Comparison of ENCODE assay signal across 11 cellular contexts in genomic region chr19:591099-591958, GRCh38. TPM values are rescaled to one million over a fixed set of nuclear protein-coding genes. Genes with fewer than 3 reads are reported as not detected.
A peak's percentile ranks its signal among the peaks of the same experiment; 100 is the strongest.
DNase-seq lines count a peak whose midpoint lies in the region; ATAC-seq, FAIRE-seq and TF ChIP-seq lines count a peak whose summit lies in the region.
"Had no signal": no experiment of that assay in that cellular context is flagged by ENCODE, and none has a peak within 500 bp of the region (broad histone marks: within the 10 kb centered on the region; RNA-seq: fewer than 3 reads in every experiment).

No MANE protein-coding gene starts in this region.

- POLR2A ChIA-PET in K562 (lab: Yijun Ruan, JAX) = no interaction called here

- no TSS peak for BruUV-seq in K562 (replicated peaks; lab: Mats Ljungman, UMichigan)

- no peaks in the 10 kb centered on the region for H3K36me3 ChIP-seq in K562 (ENCODE audit: control insufficient read depth, insufficient read depth, low read length)
- H3K36me3 ChIP-seq in right lobe of liver = no peaks in the 10 kb centered on the region
- H3K36me3 ChIP-seq in upper lobe of right lung = no peaks in the 10 kb centered on the region
- H3K36me3 ChIP-seq in vagina = no peaks in the 10 kb centered on the region
- H3K36me3 ChIP-seq: BLaER1 had no signal

- TF ChIP-seq RAD21 in K562 (CRISPR knock-in tag; conservative IDR thresholded peaks at IDR 0.05 in 1 of 2, IDR thresholded peaks at IDR 0.05 in 1 of 2) = no peak

- H3K9me1 ChIP-seq in K562 (ENCODE audit: control insufficient read depth, insufficient read depth, low read length) = no peaks in the 10 kb centered on the region

- H3K27ac ChIP-seq in K562 (ENCODE audit: extremely low read depth, low read depth, low read length) (no peak overlapping the region), right lobe of liver (no peak overlapping the region), upper lobe of right lung (no peak overlapping the region), vagina (no peak overlapping the region)
- H3K27ac ChIP-seq: BLaER1 had no signal

- no peak for TF ChIP-seq EP300 in K562 (IDR thresholded peaks at IDR 0.05; ENCODE audit: low read length)

- no peak overlapping the region for H3K4me2 ChIP-seq in K562 (ENCODE audit: insufficient read depth, low read length)
- H3K4me2 ChIP-seq: BLaER1 had no signal

- H3K4me1 ChIP-seq in K562 (replicated peaks in 1 of 2; ENCODE audit: control insufficient read depth in 2 of 2, insufficient read depth in 2 of 2, low read length in 2 of 2) (peaks cover 3 to 80% of the 10 kb centered on the region in 2 experiments; a peak in 3 of 5 replicates), right lobe of liver (no peaks in the 10 kb centered on the region), upper lobe of right lung (peaks cover 8% of the 10 kb centered on the region), vagina (peaks cover 17% of the 10 kb centered on the region)

- TF ChIP-seq POLR2A in K562 (conservative IDR thresholded peaks at IDR 0.05) (no peak), right lobe of liver (IDR thresholded peaks at IDR 0.05) (no peak), vagina (IDR thresholded peaks at IDR 0.05) (no peak)

- H3K9ac ChIP-seq in K562 (ENCODE audit: insufficient read depth in 1 of 2, low read depth in 2 of 2, low read length in 2 of 2) = no peak overlapping the region
- H3K9ac ChIP-seq: BLaER1 had no signal

- no peak for FAIRE-seq in K562 (lab: Jason Lieb, UNC)

- CTCF ChIA-PET in K562 (lab: Yijun Ruan, JAX; ENCODE audit: low intra/inter-chr PET ratio) = no interaction called here

- H4K20me1 ChIP-seq in K562 (replicated peaks; ENCODE audit: control insufficient read depth, insufficient read depth, low read length) = peaks cover 20% of the 10 kb centered on the region; the same call in 1 of the 2 replicates

- DNase-seq in Right ventricle myocardium inferior (ENCODE audit: missing footprints) (no peak), cardiac septum (ENCODE audit: low spot score) (no peak), K562 (ENCODE audit: extremely low read depth in 1 of 4, low spot score in 3 of 4) (peak; percentile 48 to 72 (median 68)), right lobe of liver (peak in 2 of 3 donors; percentile 39 to 48), upper lobe of right lung (peak; percentile 69), vagina (ENCODE audit: extremely low spot score in 2 of 2) (no peak), HuH-7 (ENCODE audit: low spot score) (no peak), NCI-H345 (lab: John Stamatoyannopoulos, UW) (no peak)

- in situ Hi-C loops in K562 (cut with MboI) = no loop called here

- H3K9me3 ChIP-seq in K562 (replicated peaks; ENCODE audit: control insufficient read depth, insufficient read depth, low read depth, low read length) (no peaks in the 10 kb centered on the region), right lobe of liver (no peaks in the 10 kb centered on the region), upper lobe of right lung (no peaks in the 10 kb centered on the region), vagina (no peaks in the 10 kb centered on the region)
- H3K9me3 ChIP-seq: BLaER1 had no signal

- intact Hi-C loops in Right ventricle myocardium inferior (cut with DNase I) (no loop called here), cardiac septum (cut with DNase I) (no loop called here), K562 (cut with micrococcal nuclease) (no loop called here), right lobe of liver (cut with DNase I) (loop anchor here in 1 of 2 donors (10.0 kb wide), 1 partner anchor 143 kb away; no protein-coding TSS in a partner anchor), upper lobe of right lung (cut with DNase I) (no loop called here), vagina (cut with DNase I) (no loop called here)

- H3K27me3 ChIP-seq in K562 (ENCODE audit: control insufficient read depth in 2 of 2, insufficient read depth in 2 of 2, low read length in 2 of 2) = peaks cover 12 to 34% of the 10 kb centered on the region in 2 experiments; a peak in 4 of 5 replicates
- H3K27me3 ChIP-seq in right lobe of liver = peaks cover 0 to 33% of the 10 kb centered on the region in 2 donors
- peaks cover 51% of the 10 kb centered on the region for H3K27me3 ChIP-seq in upper lobe of right lung
- peaks cover 20% of the 10 kb centered on the region for H3K27me3 ChIP-seq in vagina

- H2AFZ ChIP-seq in K562 (ENCODE audit: low read depth, low read length) = no peak overlapping the region

- no peak for TF ChIP-seq CTCF in K562 (IDR thresholded peaks at IDR 0.05 in 2 of 3, conservative IDR thresholded peaks at IDR 0.05 in 1 of 3; ENCODE audit: insufficient read depth in 2 of 3, low read depth in 1 of 3, low read length in 3 of 3)
- TF ChIP-seq CTCF in right lobe of liver (IDR thresholded peaks at IDR 0.05) = no peak
- TF ChIP-seq CTCF in upper lobe of right lung (IDR thresholded peaks at IDR 0.05) = no peak
- TF ChIP-seq CTCF in vagina (IDR thresholded peaks at IDR 0.05) = no peak

- no peaks in the 10 kb centered on the region for H3K79me2 ChIP-seq in K562 (ENCODE audit: control insufficient read depth, insufficient read depth, low read length)

- ATAC-seq in Right ventricle myocardium inferior (peak; percentile 13), K562 (peak; percentile 58), right lobe of liver (peak; percentile 17 to 73 (median 54)), upper lobe of right lung (peak; percentile 40)

- 13% methylated on average over 65 of the region's 75 CpGs for whole genome bisulfite sequencing in K562 (ENCODE audit: insufficient coverage, low coverage, missing lambda C conversion rate)
- WGBS in right lobe of liver (ENCODE audit: insufficient coverage, low coverage, low lambda C conversion rate, missing lambda C conversion rate) = 3% methylated on average over 5 of the region's 75 CpGs

- no peak overlapping the region for H3K4me3 ChIP-seq in K562
- no peak overlapping the region for H3K4me3 ChIP-seq in right lobe of liver
- no peak overlapping the region for H3K4me3 ChIP-seq in upper lobe of right lung
- no peak overlapping the region for H3K4me3 ChIP-seq in vagina
- H3K4me3 ChIP-seq: BLaER1 had no signal

RNA-seq across cellular contexts. Expression of gene HCN2, which starts 1.6 kb away (rescaled TPM):
- total RNA-seq in Right ventricle myocardium inferior (4.5 TPM), cardiac septum (12.0 TPM), K562 (2014; rRNA removed) (0.82 and 1.3 TPM in 2 replicates), K562 (2014; rRNA removed; fragmentation: Illumina TruSeq; extraction: Trizol) (0.29 and 0.40 TPM in 2 replicates), K562 (2015; rRNA removed; fragmentation: Illumina TruSeq; extraction: Trizol) (0.29 and 0.30 TPM in 2 replicates), K562 (2021) (3.9 and 4.2 TPM in 2 replicates), right lobe of liver (under 1 TPM in 5 of 6 experiments, not detected in 1; 0.05 to 0.27 (median 0.09) TPM), upper lobe of right lung (0.52 TPM), vagina (0.25 TPM)
- 2.7 and 8.1 TPM in 2 replicates for total RNA-seq in K562 (2011; cell fraction: chromatin; rRNA removed; ENCODE audit: low replicate concordance)
- 6.2 and 7.2 TPM in 2 replicates for total RNA-seq in K562 (2011; cell fraction: nucleolus; rRNA removed)
- total RNA-seq in K562 (2011; cell fraction: nucleoplasm; rRNA removed) = 3.6 and 3.7 TPM in 2 replicates
- polyA plus RNA-seq in K562 (2011; rRNA removed) (0.64 and 0.76 TPM in 2 replicates), K562 (2014; fragmentation: Illumina TruSeq; extraction: Trizol) (0.91 and 1.9 TPM in 2 replicates), K562 (2014; fragmentation: Nextera tagmentation; extraction: Ambion mirVana) (not detected), K562 (2014; rRNA removed) (0.86 and 1.2 TPM in 2 replicates)
- polyA plus RNA-seq in K562 (2011; cell fraction: cytosol; rRNA removed) = 1.1 and 1.5 TPM in 2 replicates
- polyA plus RNA-seq in K562 (2011; cell fraction: nucleus; rRNA removed) = 3.0 and 3.9 TPM in 2 replicates
- polyA plus RNA-seq in K562 (2012) = 1.6 and 1.7 TPM in 2 replicates
- polyA minus RNA-seq in K562 (2011; rRNA and poly(A)+ RNA removed) = 1.3 and 1.6 TPM in 2 replicates
- polyA minus RNA-seq in K562 (2011; cell fraction: cytosol; rRNA and poly(A)+ RNA removed) = 2.3 and 3.5 TPM in 2 replicates
- polyA minus RNA-seq in K562 (2011; cell fraction: nucleus; rRNA and poly(A)+ RNA removed) = 1.5 and 2.2 TPM in 2 replicates

RNA-seq across cellular contexts. Expression of gene BSG, which starts 18.9 kb away (rescaled TPM):
- 1,651 TPM for total RNA-seq in Right ventricle myocardium inferior
- 1,183 TPM for total RNA-seq in cardiac septum
- total RNA-seq in K562 (2011; cell fraction: chromatin; rRNA removed; ENCODE audit: low replicate concordance) = 106 and 369 TPM in 2 replicates
- total RNA-seq in K562 (2011; cell fraction: nucleolus; rRNA removed) = 735 and 796 TPM in 2 replicates
- total RNA-seq in K562 (2011; cell fraction: nucleoplasm; rRNA removed) = 350 and 437 TPM in 2 replicates
- 398 and 484 TPM in 2 replicates for total RNA-seq in K562 (2014; rRNA removed)
- total RNA-seq in K562 (2014; rRNA removed; fragmentation: Illumina TruSeq; extraction: Trizol) = 59.1 and 89.1 TPM in 2 replicates
- 211 and 220 TPM in 2 replicates for total RNA-seq in K562 (2015; rRNA removed; fragmentation: Illumina TruSeq; extraction: Trizol)
- total RNA-seq in K562 (2021) = 495 and 506 TPM in 2 replicates
- polyA plus RNA-seq in K562 (2011; rRNA removed) = 129 and 411 TPM in 2 replicates
- 277 and 455 TPM in 2 replicates for polyA plus RNA-seq in K562 (2011; cell fraction: cytosol; rRNA removed)
- 198 and 199 TPM in 2 replicates for polyA plus RNA-seq in K562 (2011; cell fraction: nucleus; rRNA removed)
- polyA plus RNA-seq in K562 (2012) = 362 and 456 TPM in 2 replicates
- 187 and 351 TPM in 2 replicates for polyA plus RNA-seq in K562 (2014; fragmentation: Illumina TruSeq; extraction: Trizol)
- 10 to 100 TPM in 1 of 2 experiments, 1 to 10 TPM in 1; 4.6 to 17.9 TPM for polyA plus RNA-seq in K562 (2014; fragmentation: Nextera tagmentation; extraction: Ambion mirVana)
- polyA plus RNA-seq in K562 (2014; rRNA removed) = 236 and 311 TPM in 2 replicates
- 61.0 and 70.9 TPM in 2 replicates for polyA minus RNA-seq in K562 (2011; rRNA and poly(A)+ RNA removed)
- polyA minus RNA-seq in K562 (2011; cell fraction: cytosol; rRNA and poly(A)+ RNA removed) = 197 and 315 TPM in 2 replicates
- 48.1 and 72.2 TPM in 2 replicates for polyA minus RNA-seq in K562 (2011; cell fraction: nucleus; rRNA and poly(A)+ RNA removed)
- total RNA-seq in right lobe of liver = 100 to 1,000 TPM in 4 of 6 experiments, 10 to 100 TPM in 2; 88.6 to 369 (median 124) TPM
- 359 TPM for total RNA-seq in upper lobe of right lung
- 231 TPM for total RNA-seq in vagina

RNA-seq across cellular contexts. Expression of gene POLRMT, which starts 42.0 kb away (rescaled TPM):
- total RNA-seq in Right ventricle myocardium inferior = 51.2 TPM
- total RNA-seq in cardiac septum = 37.3 TPM
- 71.2 and 248 TPM in 2 replicates for total RNA-seq in K562 (2011; cell fraction: chromatin; rRNA removed; ENCODE audit: low replicate concordance)
- total RNA-seq in K562 (2011; cell fraction: nucleolus; rRNA removed) = 221 and 235 TPM in 2 replicates
- 86.3 and 109 TPM in 2 replicates for total RNA-seq in K562 (2011; cell fraction: nucleoplasm; rRNA removed)
- 82.8 and 96.5 TPM in 2 replicates for total RNA-seq in K562 (2014; rRNA removed)
- 33.4 and 49.3 TPM in 2 replicates for total RNA-seq in K562 (2014; rRNA removed; fragmentation: Illumina TruSeq; extraction: Trizol)
- total RNA-seq in K562 (2015; rRNA removed; fragmentation: Illumina TruSeq; extraction: Trizol) = 61.9 and 68.0 TPM in 2 replicates
- total RNA-seq in K562 (2021) = 134 and 144 TPM in 2 replicates
- polyA plus RNA-seq in K562 (2011; rRNA removed) = 60.8 and 111 TPM in 2 replicates
- polyA plus RNA-seq in K562 (2011; cell fraction: cytosol; rRNA removed) = 39.8 and 94.7 TPM in 2 replicates
- polyA plus RNA-seq in K562 (2011; cell fraction: nucleus; rRNA removed) = 319 and 523 TPM in 2 replicates
- polyA plus RNA-seq in K562 (2012) = 95.6 and 140 TPM in 2 replicates
- 71.8 and 99.5 TPM in 2 replicates for polyA plus RNA-seq in K562 (2014; fragmentation: Illumina TruSeq; extraction: Trizol)
- 10 to 100 TPM; 30.3 to 34.0 TPM for polyA plus RNA-seq in K562 (2014; fragmentation: Nextera tagmentation; extraction: Ambion mirVana)
- 67.5 and 88.4 TPM in 2 replicates for polyA plus RNA-seq in K562 (2014; rRNA removed)
- polyA minus RNA-seq in K562 (2011; rRNA and poly(A)+ RNA removed) = 60.0 and 108 TPM in 2 replicates
- polyA minus RNA-seq in K562 (2011; cell fraction: cytosol; rRNA and poly(A)+ RNA removed) = 88.4 and 105 TPM in 2 replicates
- polyA minus RNA-seq in K562 (2011; cell fraction: nucleus; rRNA and poly(A)+ RNA removed) = 57.5 and 62.3 TPM in 2 replicates
- 10 to 100 TPM; 25.9 to 42.9 (median 33.3) TPM for total RNA-seq in right lobe of liver
- 36.0 TPM for total RNA-seq in upper lobe of right lung
- 33.9 TPM for total RNA-seq in vagina

RNA-seq across cellular contexts. Expression of gene GZMM, which starts 47.5 kb away (rescaled TPM):
- not detected for total RNA-seq in Right ventricle myocardium inferior
- total RNA-seq in cardiac septum = 0.43 TPM
- 0.49 and 1.6 TPM in 2 replicates for total RNA-seq in K562 (2011; cell fraction: chromatin; rRNA removed; ENCODE audit: low replicate concordance)
- 4.0 and 4.5 TPM in 2 replicates for total RNA-seq in K562 (2011; cell fraction: nucleolus; rRNA removed)
- 1.4 and 1.9 TPM in 2 replicates for total RNA-seq in K562 (2011; cell fraction: nucleoplasm; rRNA removed)
- total RNA-seq in K562 (2014; rRNA removed) = 2.3 and 2.6 TPM in 2 replicates
- total RNA-seq in K562 (2014; rRNA removed; fragmentation: Illumina TruSeq; extraction: Trizol) = not detected in 2 replicates
- 0.62 and 1.1 TPM in 2 replicates for total RNA-seq in K562 (2015; rRNA removed; fragmentation: Illumina TruSeq; extraction: Trizol)
- 0.72 and 1.8 TPM in 2 replicates for total RNA-seq in K562 (2021)
- 0.70 and 0.97 TPM in 2 replicates for polyA plus RNA-seq in K562 (2011; rRNA removed)
- 1.9 and 5.9 TPM in 2 replicates for polyA plus RNA-seq in K562 (2011; cell fraction: cytosol; rRNA removed)
- polyA plus RNA-seq in K562 (2011; cell fraction: nucleus; rRNA removed) = 0.87 and 1.8 TPM in 2 replicates
- polyA plus RNA-seq in K562 (2012) = 1.7 and 3.5 TPM in 2 replicates
- 0.61 TPM in 1 of 2 replicates, not detected in the other for polyA plus RNA-seq in K562 (2014; fragmentation: Illumina TruSeq; extraction: Trizol)
- polyA plus RNA-seq in K562 (2014; fragmentation: Nextera tagmentation; extraction: Ambion mirVana) = under 1 TPM; 0.08 to 0.27 TPM
- polyA plus RNA-seq in K562 (2014; rRNA removed) = 1.8 and 2.2 TPM in 2 replicates
- polyA minus RNA-seq in K562 (2011; rRNA and poly(A)+ RNA removed) = not detected in 2 replicates
- polyA minus RNA-seq in K562 (2011; cell fraction: cytosol; rRNA and poly(A)+ RNA removed) = 2.5 TPM in 1 of 2 replicates, not detected in the other
- polyA minus RNA-seq in K562 (2011; cell fraction: nucleus; rRNA and poly(A)+ RNA removed) = not detected in 2 replicates
- total RNA-seq in right lobe of liver = under 1 TPM in 3 of 6 experiments, not detected in 3; 0.59 to 0.95 (median 0.74) TPM
- 2.9 TPM for total RNA-seq in upper lobe of right lung
- not detected for total RNA-seq in vagina
- total RNA-seq: NCI-H460 had no signal

RNA-seq across cellular contexts. Expression of gene FGF22, which starts 48.4 kb away (rescaled TPM):
- total RNA-seq in Right ventricle myocardium inferior (not detected), cardiac septum (not detected), K562 (2014; rRNA removed) (0.49 and 1.7 TPM in 2 replicates), K562 (2014; rRNA removed; fragmentation: Illumina TruSeq; extraction: Trizol) (not detected in 2 replicates), K562 (2015; rRNA removed; fragmentation: Illumina TruSeq; extraction: Trizol) (0.25 TPM in 1 of 2 replicates, not detected in the other), K562 (2021) (0.58 and 0.86 TPM in 2 replicates), right lobe of liver (under 1 TPM in 1 of 6 experiments, not detected in 5; 0.15 TPM), upper lobe of right lung (0.52 TPM), vagina (not detected)
- 2.3 and 4.6 TPM in 2 replicates for total RNA-seq in K562 (2011; cell fraction: chromatin; rRNA removed; ENCODE audit: low replicate concordance)
- 3.2 and 3.7 TPM in 2 replicates for total RNA-seq in K562 (2011; cell fraction: nucleolus; rRNA removed)
- total RNA-seq in K562 (2011; cell fraction: nucleoplasm; rRNA removed) = 2.6 and 4.0 TPM in 2 replicates
- polyA plus RNA-seq in K562 (2011; rRNA removed) (0.14 and 0.24 TPM in 2 replicates), K562 (2014; fragmentation: Illumina TruSeq; extraction: Trizol) (0.14 TPM in 1 of 2 replicates, not detected in the other), K562 (2014; fragmentation: Nextera tagmentation; extraction: Ambion mirVana) (not detected), K562 (2014; rRNA removed) (1.6 and 2.2 TPM in 2 replicates)
- polyA plus RNA-seq in K562 (2011; cell fraction: cytosol; rRNA removed) = 0.18 and 0.34 TPM in 2 replicates
- polyA plus RNA-seq in K562 (2011; cell fraction: nucleus; rRNA removed) = 1.5 and 3.3 TPM in 2 replicates
- polyA plus RNA-seq in K562 (2012) = 0.60 and 0.89 TPM in 2 replicates
- not detected in 2 replicates for polyA minus RNA-seq in K562 (2011; rRNA and poly(A)+ RNA removed)
- polyA minus RNA-seq in K562 (2011; cell fraction: cytosol; rRNA and poly(A)+ RNA removed) = not detected in 2 replicates
- 0.33 and 0.40 TPM in 2 replicates for polyA minus RNA-seq in K562 (2011; cell fraction: nucleus; rRNA and poly(A)+ RNA removed)
- total RNA-seq: NCI-H460; T-helper 2 cell treated with Interferon-gamma antibody and Interleukin-4, amounts not matched to agents 100 ng/mL and 5 ng/mL, for 36 hours had no signal

Comparison
In these comparisons a context has a peak if more than half of its experiments do, and no peak if none do; other contexts are left out.
1. DNase-seq: peak in K562 (4 of 4), right lobe of liver (2 of 3) and upper lobe of right lung (single experiment); none in Right ventricle myocardium inferior (single experiment), cardiac septum (single experiment), vagina (0 of 2), HuH-7 (single experiment) and NCI-H345 (single experiment).
2. Peak in every context shown above with its lines, with median percentiles within 50 percentile points of each other: ATAC-seq.